7 cellular contexts compared by ENCODE assay signal in genomic region chr16:62036101-62036806, GRCh38. TPM values are rescaled to one million over a fixed set of nuclear protein-coding genes. Genes with fewer than 3 reads are reported as not detected.
DNase-seq lines count a peak whose midpoint lies in the region; ATAC-seq and TF ChIP-seq lines count a peak whose summit lies in the region.

Gene CDH8, minus strand, starts transcription at chr16:62036438. Its CDS starts 15,035 bp downstream, at chr16:62021403.

- H3K4me3 ChIP-seq in left lung (peak within 1 kb of the TSS in 1 of 2 donors; percentile 2), Karpas-422 (ENCODE audit: low read length) (no peak within 1 kb of the TSS)
- H3K4me3 ChIP-seq in naive thymus-derived CD4-positive, alpha-beta T cell (ENCODE audit: low read length), result no peak within 1 kb of the TSS

- no peak within 1 kb of the TSS for H3K9ac ChIP-seq in Karpas-422 (ENCODE audit: low read length)

- no peaks in the 10 kb centered on the region for H4K20me1 ChIP-seq in Karpas-422 (ENCODE audit: insufficient read depth, low read depth, low read length)

- H3K4me1 ChIP-seq in left lung (peaks cover 0 to 12% of the 10 kb centered on the region in 2 donors), Karpas-422 (ENCODE audit: low read length) (no peaks in the 10 kb centered on the region)
- H3K4me1 ChIP-seq in naive thymus-derived CD4-positive, alpha-beta T cell (ENCODE audit: control insufficient read depth in 2 of 2, insufficient read depth in 2 of 2, low read length in 2 of 2), result no peaks in the 10 kb centered on the region

- no peak within 1 kb of the TSS for H2AFZ ChIP-seq in Karpas-422 (ENCODE audit: low read length)

- ATAC-seq in left lung (peak; percentile 32), HG03108 (IDR thresholded peaks at IDR 0.05; ENCODE audit: unreplicated experiment) (no peak)
- no peak for ATAC-seq in naive thymus-derived CD4-positive, alpha-beta T cell

- H3K4me2 ChIP-seq in Karpas-422 (ENCODE audit: low read depth, low read length, poor library complexity, severe bottlenecking), result no peak within 1 kb of the TSS

- DNase-seq in NCI-H1436 (lab: John Stamatoyannopoulos, UW) (peak; percentile 44), left lung (peak in 1 of 2 donors; percentile 84), substantia nigra (lab: John Stamatoyannopoulos, UW) (peak in 25 of 49 donors; percentile 13 to 63 (median 36)), Karpas-422 (no peak)
- DNase-seq in naive thymus-derived CD4-positive, alpha-beta T cell, result no peak

- H3K9me2 ChIP-seq in Karpas-422 (replicated peaks; ENCODE audit: insufficient read depth, low read length), result no peaks in the 10 kb centered on the region

- no peaks in the 10 kb centered on the region for H3K36me3 ChIP-seq in left lung
- H3K36me3 ChIP-seq in naive thymus-derived CD4-positive, alpha-beta T cell (ENCODE audit: control insufficient read depth in 2 of 3, insufficient read depth in 3 of 3, low read length in 3 of 3), result no peaks in the 10 kb centered on the region
- no peaks in the 10 kb centered on the region for H3K36me3 ChIP-seq in Karpas-422 (ENCODE audit: insufficient read depth, low read length)

- no peaks in the 10 kb centered on the region for H3K79me2 ChIP-seq in Karpas-422 (ENCODE audit: low read length)

- H3K36me3 Mint-ChIP-seq in brain, result no peaks in the 10 kb centered on the region
- H3K36me3 Mint-ChIP-seq in naive thymus-derived CD4-positive, alpha-beta T cell, result peaks cover 0 to 5% (median 0%) of the 10 kb centered on the region in 5 donors

- H3K9me3 ChIP-seq in left lung, result no peaks in the 10 kb centered on the region
- peaks cover 0 to 4% (median 0%) of the 10 kb centered on the region in 3 experiments for H3K9me3 ChIP-seq in naive thymus-derived CD4-positive, alpha-beta T cell (ENCODE audit: control insufficient read depth in 2 of 3, low read length in 3 of 3)
- H3K9me3 ChIP-seq in Karpas-422 (ENCODE audit: low read length), result peaks cover 15% of the 10 kb centered on the region

- POLR2A ChIA-PET in naive thymus-derived CD4-positive, alpha-beta T cell (lab: Charles Lee), result no interaction called here

- CTCF ChIA-PET in naive thymus-derived CD4-positive, alpha-beta T cell (lab: Charles Lee), result no interaction called here

- peaks cover 34 to 82% of the 10 kb centered on the region in 2 donors for H3K27me3 ChIP-seq in left lung
- H3K27me3 ChIP-seq in naive thymus-derived CD4-positive, alpha-beta T cell (ENCODE audit: control insufficient read depth in 2 of 2, insufficient read depth in 2 of 2, low read length in 2 of 2), result no peaks in the 10 kb centered on the region
- no peaks in the 10 kb centered on the region for H3K27me3 ChIP-seq in Karpas-422 (ENCODE audit: low read length)

- peak within 1 kb of the TSS in 4 of 5 experiments; percentile 40 to 78 (median 66) for H3K27ac Mint-ChIP-seq in brain
- no peak within 1 kb of the TSS for H3K27ac Mint-ChIP-seq in naive thymus-derived CD4-positive, alpha-beta T cell

- H3K9me3 Mint-ChIP-seq in brain, result no peaks in the 10 kb centered on the region
- H3K9me3 Mint-ChIP-seq in naive thymus-derived CD4-positive, alpha-beta T cell, result peaks cover 0 to 37% (median 13%) of the 10 kb centered on the region in 11 donors

- intact Hi-C loops in left lung (cut with DNase I), result no loop called here
- intact Hi-C loops in naive thymus-derived CD4-positive, alpha-beta T cell (cut with micrococcal nuclease), result no loop called here

- H3K27ac ChIP-seq in left lung (no peak within 1 kb of the TSS), substantia nigra (ENCODE audit: low read depth, low read length, poor library complexity, severe bottlenecking) (peak within 1 kb of the TSS; percentile 84), Karpas-422 (ENCODE audit: low read length) (no peak within 1 kb of the TSS)
- H3K27ac ChIP-seq in naive thymus-derived CD4-positive, alpha-beta T cell (ENCODE audit: low read depth, low read length), result no peak within 1 kb of the TSS

- H3K27me3 Mint-ChIP-seq in brain, result peaks cover 37% of the 10 kb centered on the region
- peaks cover 13 to 35% (median 24%) of the 10 kb centered on the region in 5 donors for H3K27me3 Mint-ChIP-seq in naive thymus-derived CD4-positive, alpha-beta T cell

- peak within 1 kb of the TSS; percentile 85 to 95 (median 91) for H3K4me3 Mint-ChIP-seq in brain
- no peak within 1 kb of the TSS for H3K4me3 Mint-ChIP-seq in naive thymus-derived CD4-positive, alpha-beta T cell

- TF ChIP-seq CTCF in brain (conservative IDR thresholded peaks at IDR 0.05) (no peak), left lung (IDR thresholded peaks at IDR 0.05) (no peak)

- H3K4me1 Mint-ChIP-seq in brain, result peaks cover 67% of the 10 kb centered on the region
- H3K4me1 Mint-ChIP-seq in naive thymus-derived CD4-positive, alpha-beta T cell, result peaks cover 0 to 2% (median 0%) of the 10 kb centered on the region in 7 donors

RNA-seq across cellular contexts. Expression of gene CDH8, which starts in this region (rescaled TPM):
- 2.5 TPM for polyA plus RNA-seq in brain (ENCODE audit: insufficient read depth, low read depth, low replicate concordance)
- 1 to 10 TPM in 1 of 2 donors, under 1 TPM in 1; 0.17 to 1.0 TPM for total RNA-seq in left lung
- total RNA-seq in naive thymus-derived CD4-positive, alpha-beta T cell, result under 1 TPM in 1 of 5 experiments, not detected in 4; 0.63 TPM
- polyA plus RNA-seq in naive thymus-derived CD4-positive, alpha-beta T cell, result not detected
- total RNA-seq in Karpas-422 (2014; rRNA removed; shearing (Covaris generic); ENCODE audit: low replicate concordance), result not detected in 2 replicates

Comparison
In these comparisons a context has a peak if more than half of its experiments do, and no peak if none do; other contexts are left out.
1. DNase-seq: peak in NCI-H1436 (single experiment) and substantia nigra (25 of 49); none in naive thymus-derived CD4-positive, alpha-beta T cell (0 of 9) and Karpas-422 (single experiment).
2. H3K27ac Mint-ChIP-seq: peak in brain (4 of 5); none in naive thymus-derived CD4-positive, alpha-beta T cell (0 of 9).
3. H3K4me3 Mint-ChIP-seq: peak in brain (5 of 5); none in naive thymus-derived CD4-positive, alpha-beta T cell (0 of 10).